In the genomic region with DNA sequence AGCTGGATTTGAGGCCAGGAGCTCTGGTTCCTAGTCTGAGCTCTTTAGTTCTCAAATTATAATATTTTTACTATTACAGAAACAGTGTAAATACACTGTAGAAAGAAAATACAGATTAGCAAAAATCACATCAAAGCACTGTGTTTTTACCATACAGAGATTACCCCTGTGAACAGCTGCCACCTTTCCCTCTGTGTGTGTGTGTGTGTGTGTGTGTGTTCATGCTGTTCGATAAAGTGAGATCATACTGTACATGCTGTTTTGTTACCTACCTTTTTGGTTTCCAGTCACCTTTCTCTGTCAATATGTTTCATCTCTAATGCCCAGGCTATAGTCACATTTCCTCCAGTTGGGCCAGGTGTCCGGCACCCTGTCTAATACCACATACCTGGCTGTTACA, we compare ENCODE assay signal across 23 cellular contexts. TPM values are rescaled to one million over a fixed set of nuclear protein-coding genes. Genes with fewer than 3 reads are reported as not detected.
A peak's percentile ranks its signal among the peaks of the same experiment; 100 is the strongest.
DNase-seq lines count a peak whose midpoint lies in the region; ATAC-seq and TF ChIP-seq lines count a peak whose summit lies in the region.
"Had no signal": no experiment of that assay in that cellular context is flagged by ENCODE, and none has a peak within 500 bp of the region (broad histone marks: within the 10 kb centered on the region; RNA-seq: fewer than 3 reads in every experiment).

No MANE protein-coding gene starts in this region.

- no peak overlapping the region for H4K91ac ChIP-seq in neuronal stem cell (ENCODE audit: low read depth, low read length, poor library complexity)

- H3K27me3 ChIP-seq in body of pancreas (no peaks in the 10 kb centered on the region), neuronal stem cell (ENCODE audit: control insufficient read depth in 3 of 3, insufficient read depth in 3 of 3, low read depth in 1 of 3, low read length in 3 of 3) (peaks cover 0 to 10% (median 0%) of the 10 kb centered on the region in 3 experiments), left lung (peaks cover 0 to 10% of the 10 kb centered on the region in 2 donors)
- H3K27me3 ChIP-seq: BE2C, SJSA1 had no signal

- 26 to 41% methylated on average over 2 of the region's 2 CpGs for WGBS in body of pancreas, 2 donors
- WGBS in neuronal stem cell (ENCODE audit: extremely low coverage in 2 of 2, insufficient read length in 2 of 2, insufficient replicate concordance in 1 of 2), 2 donors, result no CpG with 5 or more reads among the region's 2 CpGs

- no peak overlapping the region for H2AFZ ChIP-seq in neuronal stem cell (ENCODE audit: low read length)

- H3K79me1 ChIP-seq in neuronal stem cell (ENCODE audit: low read depth, low read length), result no peaks in the 10 kb centered on the region

- no peak overlapping the region for H3K23ac ChIP-seq in neuronal stem cell (ENCODE audit: low read depth, low read length, poor library complexity)

- H3K4me1 ChIP-seq in body of pancreas (peaks cover 22% of the 10 kb centered on the region), neuronal stem cell (ENCODE audit: control insufficient read depth in 2 of 2, insufficient read depth in 1 of 2, low read depth in 1 of 2, low read length in 2 of 2) (peaks cover 8 to 23% of the 10 kb centered on the region in 2 donors), left lung (peaks cover 4 to 14% of the 10 kb centered on the region in 2 donors)
- H3K4me1 ChIP-seq: SJSA1 had no signal

- H3K36me3 ChIP-seq in body of pancreas (replicated peaks in 1 of 2; ENCODE audit: insufficient read depth in 1 of 2, low read depth in 2 of 2) (no peaks in the 10 kb centered on the region), neuronal stem cell (replicated peaks in 1 of 2; ENCODE audit: control insufficient read depth in 2 of 2, insufficient read depth in 2 of 2, low read length in 2 of 2) (peaks cover 8 to 18% of the 10 kb centered on the region in 2 donors), left lung (peaks cover 0 to 17% of the 10 kb centered on the region in 2 donors)
- H3K36me3 ChIP-seq: BE2C, SJSA1 had no signal

- no peak overlapping the region for H3K14ac ChIP-seq in neuronal stem cell (ENCODE audit: low read length)

- H3K9ac ChIP-seq in neuronal stem cell (ENCODE audit: low read depth, low read length, poor library complexity), result no peak overlapping the region

- H3K4me3 ChIP-seq in body of pancreas (no peak overlapping the region), neuronal stem cell (ENCODE audit: low read length in 2 of 2) (no peak overlapping the region), left lung (no peak overlapping the region)
- H3K4me3 ChIP-seq: SJSA1 had no signal

- H3K18ac ChIP-seq in neuronal stem cell (ENCODE audit: low read length), result no peak overlapping the region

- H2BK12ac ChIP-seq in neuronal stem cell (ENCODE audit: low read length), result no peak overlapping the region

- intact Hi-C loops in body of pancreas (cut with DNase I) (no loop called here), left lung (cut with DNase I) (no loop called here)

- peak; percentile 23 for DNase-seq in DMS 273 (lab: John Stamatoyannopoulos, UW; ENCODE audit: unreplicated experiment)
- DNase-seq in DMS 273 treated with DMSO at 0.1 percent for 48 hours (lab: John Stamatoyannopoulos, UW), result no peak
- DNase-seq in NCI-H82 (lab: John Stamatoyannopoulos, UW), result peak; percentile 29
- no peak for DNase-seq in NCI-H82 treated with DMSO at 0.1 percent for 48 hours (lab: John Stamatoyannopoulos, UW; ENCODE audit: unreplicated experiment)
- peak; percentile 58 to 70 (median 63) for DNase-seq in body of pancreas
- no peak for DNase-seq in neuronal stem cell (ENCODE audit: low spot score)
- no peak for DNase-seq in NCI-H2107 (lab: John Stamatoyannopoulos, UW)
- DNase-seq in left lung, result no peak
- DNase-seq: BE2C; CD4-positive, CD25-positive, alpha-beta regulatory T cell; NCI-H1048; NCI-H1436; NCI-H2029 treated with DMSO at 0.1 percent for 48 hours; NCI-H345; NCI-H510A treated with DMSO at 0.1 percent for 48 hours; NCI-H748 treated with DMSO at 0.1 percent for 48 hours; Right ventricle myocardium superior; RPMI8226; T-cell had no signal

- no peak overlapping the region for H2BK5ac ChIP-seq in neuronal stem cell (ENCODE audit: low read length)

- peak overlapping the region; percentile 52 for H2AK5ac ChIP-seq in neuronal stem cell (ENCODE audit: low read depth, low read length)

- no peak overlapping the region for H3K4ac ChIP-seq in neuronal stem cell (ENCODE audit: low read length)

- H3K27ac ChIP-seq in body of pancreas (peak overlapping the region in 2 of 4 donors; percentile 51 to 68), neuronal stem cell (replicated peaks; ENCODE audit: low read length) (no peak overlapping the region), left lung (no peak overlapping the region)
- H3K27ac ChIP-seq: 22Rv1, HL-60, SJSA1 had no signal

- TF ChIP-seq CTCF in body of pancreas (IDR thresholded peaks at IDR 0.05) (no peak), left lung (IDR thresholded peaks at IDR 0.05) (no peak)

- no peaks in the 10 kb centered on the region for H3K9me3 ChIP-seq in body of pancreas
- no peaks in the 10 kb centered on the region for H3K9me3 ChIP-seq in neuronal stem cell (replicated peaks in 1 of 2; ENCODE audit: control insufficient read depth in 2 of 2, insufficient read depth in 1 of 2, low read depth in 1 of 2, low read length in 2 of 2)
- H3K9me3 ChIP-seq in left lung, result no peaks in the 10 kb centered on the region
- H3K9me3 ChIP-seq: BE2C, SJSA1 had no signal

- ATAC-seq in body of pancreas, result peak; percentile 74
- ATAC-seq in left lung, result no peak
- ATAC-seq: HCT116, T-cell had no signal

- H3K4me2 ChIP-seq in neuronal stem cell (ENCODE audit: insufficient read depth, low read length, poor library complexity, severe bottlenecking), result no peak overlapping the region

- H4K8ac ChIP-seq in neuronal stem cell (ENCODE audit: low read depth, low read length), result no peak overlapping the region

- no peak overlapping the region for H2BK120ac ChIP-seq in neuronal stem cell (ENCODE audit: low read depth, low read length)

- TF ChIP-seq POLR2A in body of pancreas (IDR thresholded peaks at IDR 0.05), result no peak

- peak overlapping the region; percentile 71 for H2BK15ac ChIP-seq in neuronal stem cell (ENCODE audit: low read length)

RNA-seq across cellular contexts. Expression of a gene that starts 26.9 kb away (rescaled TPM):
- total RNA-seq in body of pancreas (10 to 100 TPM in 1 of 2 donors, 1 to 10 TPM in 1; 8.6 to 12.2 TPM), left lung (10 to 100 TPM; 23.3 to 46.1 TPM)
- polyA plus RNA-seq in neuronal stem cell (2013, experiment 1 of 2), result 25.4 TPM
- polyA plus RNA-seq in neuronal stem cell (2013, experiment 2 of 2), result 26.4 TPM

RNA-seq across cellular contexts. Expression of a gene that starts 27.2 kb away (rescaled TPM):
- total RNA-seq in body of pancreas (10 to 100 TPM; 12.5 to 29.7 TPM), left lung (10 to 100 TPM; 43.9 to 76.1 TPM)
- 27.4 TPM for polyA plus RNA-seq in neuronal stem cell (2013, experiment 1 of 2)
- polyA plus RNA-seq in neuronal stem cell (2013, experiment 2 of 2), result 27.9 TPM

Comparison
In these comparisons a context has a peak if more than half of its experiments do, and no peak if none do; other contexts are left out.
1. DNase-seq: peak in DMS 273 (single experiment), NCI-H82 (single experiment) and body of pancreas (4 of 4); none in DMS 273 treated with DMSO at 0.1 percent for 48 hours (single experiment), NCI-H82 treated with DMSO at 0.1 percent for 48 hours (single experiment), neuronal stem cell (single experiment), NCI-H2107 (single experiment) and left lung (0 of 2).